ENCODE assay signal across 8 cellular contexts in the genomic region with DNA sequence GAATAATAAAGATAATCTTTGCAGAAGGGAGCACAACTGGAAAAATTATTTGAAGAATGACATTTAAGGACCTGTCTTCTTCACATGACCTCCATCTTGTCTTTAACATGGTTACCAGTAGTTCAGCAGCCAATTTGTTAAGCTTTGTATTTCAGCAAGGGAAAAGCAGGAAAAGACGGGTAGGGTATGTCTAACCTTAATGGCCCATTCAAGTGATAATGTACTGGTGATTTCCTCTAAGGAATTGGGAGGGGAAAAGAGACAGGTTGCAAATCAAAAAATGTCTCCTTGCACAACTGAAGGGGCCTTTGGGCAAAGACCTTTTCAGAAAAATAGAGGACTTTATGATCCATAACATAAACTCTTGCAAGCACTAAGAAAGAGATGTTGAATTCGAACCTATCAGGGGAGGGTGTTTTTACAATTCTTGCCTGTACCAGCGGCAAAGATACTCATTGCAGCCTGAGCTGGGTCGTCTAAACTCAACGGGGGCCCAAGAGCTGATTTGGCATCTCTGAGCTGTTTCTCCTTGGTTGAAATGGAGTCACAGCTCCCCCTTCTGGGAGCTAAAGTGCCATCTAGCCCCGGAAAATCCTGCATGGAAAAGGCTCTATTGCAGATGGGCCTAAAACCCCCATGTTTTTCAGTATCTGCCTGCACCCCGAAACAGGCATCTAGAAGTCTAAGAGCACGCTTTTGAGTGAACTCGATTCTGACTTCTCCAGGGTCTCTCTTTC. TPM values are rescaled to one million over a fixed set of nuclear protein-coding genes. Genes with fewer than 3 reads are reported as not detected.
DNase-seq lines count a peak whose midpoint lies in the region; ATAC-seq and TF ChIP-seq lines count a peak whose summit lies in the region.

No MANE protein-coding gene starts in this region.

- H3K27me3 ChIP-seq in A673 (replicated peaks; ENCODE audit: insufficient read depth, low read depth, low read length, poor library complexity), result peaks cover 34% of the 10 kb centered on the region

- POLR2A ChIA-PET in A673 (lab: Charles Lee; ENCODE audit: low non-redundant PET), result no interaction called here

- intact Hi-C loops in A673 (cut with micrococcal nuclease; ENCODE audit: unreplicated experiment), result loop anchor here (2.0 to 10.0 kb wide), 4 partner anchors 841 to 1721 kb away; no protein-coding TSS in a partner anchor

- no peak overlapping the region for H3K4me3 ChIP-seq in A673 (ENCODE audit: low read depth, low read length, poor library complexity, severe bottlenecking)

- CTCF ChIA-PET in A673 (lab: Charles Lee), result no interaction called here

- H3K36me3 ChIP-seq in A673 (ENCODE audit: insufficient read depth, low read length, poor library complexity, severe bottlenecking), result no peaks in the 10 kb centered on the region

- peaks cover 17 to 18% of the 10 kb centered on the region in 2 donors for H3K36me3 Mint-ChIP-seq in activated naive CD4-positive, alpha-beta T cell treated with anti-CD3 and anti-CD28 coated beads, Interleukin-2, amount 50 U/mL, for 72 hours

- no peaks in the 10 kb centered on the region for H3K4me1 ChIP-seq in A673 (ENCODE audit: insufficient read depth, low read length, poor library complexity, severe bottlenecking)

- peak; percentile 61 for DNase-seq in A673 (ENCODE audit: low spot score)
- DNase-seq in NCI-H345 (lab: John Stamatoyannopoulos, UW), result peak; percentile 69
- peak; percentile 22 to 43 for DNase-seq in dermis microvascular lymphatic vessel endothelial cell (ENCODE audit: low read depth in 2 of 2)
- DNase-seq in non-pigmented ciliary epithelial cell (ENCODE audit: low read depth), result peak; percentile 5
- DNase-seq in amniotic stem cell (lab: John Stamatoyannopoulos, UW), result no peak
- DNase-seq in activated naive CD4-positive, alpha-beta T cell treated with anti-CD3 and anti-CD28 coated beads, Interleukin-2, amount 50 U/mL, for 72 hours (ENCODE audit: low spot score in 2 of 2), result no peak

- H3K9me3 ChIP-seq in A673 (ENCODE audit: low read depth, low read length, poor library complexity, severe bottlenecking), result no peaks in the 10 kb centered on the region

- no peak for ATAC-seq in activated naive CD4-positive, alpha-beta T cell treated with anti-CD3 and anti-CD28 coated beads, Interleukin-2, amount 50 U/mL, for 72 hours
- no peak for ATAC-seq in GM19324 (IDR thresholded peaks at IDR 0.05; ENCODE audit: low FRiP score, unreplicated experiment)

- no TSS peak for BruUV-seq in A673 (replicated peaks; lab: Mats Ljungman, UMichigan)

- TF ChIP-seq CTCF in A673 (conservative IDR thresholded peaks at IDR 0.05; ENCODE audit: low read depth, low read length) (peak; percentile 56), GM12873 (IDR thresholded peaks at IDR 0.05; ENCODE audit: insufficient read depth, low read depth, low read length, missing control alignments) (peak; percentile 62)

- H3K27ac ChIP-seq in A673 (ENCODE audit: low read depth, low read length, poor library complexity, severe bottlenecking), result no peak overlapping the region

- H3K27ac Mint-ChIP-seq in activated naive CD4-positive, alpha-beta T cell treated with anti-CD3 and anti-CD28 coated beads, Interleukin-2, amount 50 U/mL, for 72 hours, result no peak overlapping the region

- H3K9me3 Mint-ChIP-seq in activated naive CD4-positive, alpha-beta T cell treated with anti-CD3 and anti-CD28 coated beads, Interleukin-2, amount 50 U/mL, for 72 hours, result peaks cover 28 to 30% of the 10 kb centered on the region in 2 donors

RNA-seq across cellular contexts. Expression of gene BRINP1, which starts 3.8 kb away (rescaled TPM):
- total RNA-seq in A673 (2021) (not detected in 2 replicates), dermis microvascular lymphatic vessel endothelial cell (0.26 and 1.9 TPM in 2 replicates)
- total RNA-seq in activated naive CD4-positive, alpha-beta T cell treated with anti-CD3 and anti-CD28 coated beads, Interleukin-2, amount 50 U/mL, for 72 hours, result not detected

Comparison
In these comparisons a context has a peak if more than half of its experiments do, and no peak if none do; other contexts are left out.
1. DNase-seq: peak in A673 (single experiment), NCI-H345 (single experiment), dermis microvascular lymphatic vessel endothelial cell (2 of 2) and non-pigmented ciliary epithelial cell (single experiment); none in amniotic stem cell (single experiment) and activated naive CD4-positive, alpha-beta T cell treated with anti-CD3 and anti-CD28 coated beads, Interleukin-2, amount 50 U/mL, for 72 hours (0 of 2).